Comparison of ENCODE assay signal across 17 cellular contexts in the genomic region with DNA sequence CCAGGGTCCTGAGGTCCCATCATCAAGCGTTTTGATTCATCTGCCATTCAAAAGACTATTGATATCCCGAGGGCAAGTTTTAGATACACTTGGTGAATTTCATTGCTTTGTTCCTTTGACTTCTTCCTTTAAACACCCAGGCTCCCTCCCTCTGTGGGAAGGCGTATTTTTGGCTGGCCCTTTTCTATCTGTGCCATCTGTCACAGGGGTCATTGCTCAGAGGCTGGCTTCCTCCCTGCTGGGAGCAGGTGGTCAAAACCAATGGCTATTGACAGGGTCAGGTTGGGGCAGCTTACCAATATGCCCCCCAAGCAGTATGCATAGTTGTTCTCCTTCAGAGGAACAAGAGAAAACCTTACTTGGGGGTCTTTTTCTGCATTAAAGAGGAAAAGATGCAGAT. TPM values are rescaled to one million over a fixed set of nuclear protein-coding genes. Genes with fewer than 3 reads are reported as not detected.
DNase-seq lines count a peak whose midpoint lies in the region; ATAC-seq, FAIRE-seq and TF ChIP-seq lines count a peak whose summit lies in the region.
"Had no signal": no experiment of that assay in that cellular context is flagged by ENCODE, and none has a peak within 500 bp of the region (broad histone marks: within the 10 kb centered on the region; RNA-seq: fewer than 3 reads in every experiment).

No MANE protein-coding gene starts in this region.

- H3K9me3 Mint-ChIP-seq in glutamatergic neuron (ENCODE audit: unreplicated experiment), result peaks cover 8% of the 10 kb centered on the region
- H3K9me3 Mint-ChIP-seq: CD4-positive, alpha-beta T cell had no signal

- no peaks in the 10 kb centered on the region for H3K9me2 ChIP-seq in SK-N-SH

- H3K9me3 ChIP-seq in SK-N-SH, result no peaks in the 10 kb centered on the region
- no peaks in the 10 kb centered on the region for H3K9me3 ChIP-seq in skeletal muscle satellite cell (replicated peaks; ENCODE audit: low read length)
- no peaks in the 10 kb centered on the region for H3K9me3 ChIP-seq in esophagus muscularis mucosa
- H3K9me3 ChIP-seq in kidney (ENCODE audit: control insufficient read depth in 1 of 2, low read length in 2 of 2), result no peaks in the 10 kb centered on the region
- H3K9me3 ChIP-seq in SJCRH30 (replicated peaks), result no peaks in the 10 kb centered on the region
- H3K9me3 ChIP-seq: Peyer's patch had no signal

- CTCF ChIA-PET in SK-N-SH (lab: Yijun Ruan, JAX), result no interaction called here

- WGBS in SK-N-SH (ENCODE audit: low lambda C conversion rate), result 90% methylated on average over 3 of the region's 3 CpGs
- WGBS in esophagus muscularis mucosa, result 82% methylated on average over 3 of the region's 3 CpGs

- H3K27ac ChIP-seq in SK-N-SH (ENCODE audit: low read depth in 2 of 2, low read length in 1 of 2) (peak overlapping the region in 1 of 2 experiments; percentile 48; a peak in 2 of 4 replicates), esophagus muscularis mucosa (replicated peaks in 1 of 4) (no peak overlapping the region), kidney (ENCODE audit: low read depth in 2 of 2, low read length in 2 of 2) (no peak overlapping the region), SJCRH30 (no peak overlapping the region)
- H3K27ac ChIP-seq: Peyer's patch had no signal

- TF ChIP-seq CTCF in SK-N-SH (IDR thresholded peaks at IDR 0.05), result no peak
- TF ChIP-seq CTCF in glutamatergic neuron (IDR thresholded peaks at IDR 0.05; ENCODE audit: partially characterized antibody, unreplicated experiment), result no peak
- TF ChIP-seq CTCF in esophagus muscularis mucosa (IDR thresholded peaks at IDR 0.05), result no peak
- TF ChIP-seq CTCF in kidney (IDR thresholded peaks at IDR 0.05; ENCODE audit: borderline replicate concordance, extremely low read depth, insufficient read depth), result no peak

- TF ChIP-seq RAD21 in SK-N-SH (IDR thresholded peaks at IDR 0.05; ENCODE audit: low read length), result no peak

- H3K4me3 ChIP-seq in SK-N-SH (ENCODE audit: low read depth in 2 of 2, low read length in 1 of 2), result no peak overlapping the region
- no peak overlapping the region for H3K4me3 ChIP-seq in skeletal muscle satellite cell (ENCODE audit: low read length)
- no peak overlapping the region for H3K4me3 ChIP-seq in esophagus muscularis mucosa
- no peak overlapping the region for H3K4me3 ChIP-seq in kidney (ENCODE audit: low read length in 2 of 2)
- no peak overlapping the region for H3K4me3 ChIP-seq in SJCRH30
- H3K4me3 ChIP-seq: Peyer's patch had no signal

- no peak for TF ChIP-seq POLR2A in esophagus muscularis mucosa (IDR thresholded peaks at IDR 0.05; ENCODE audit: low read depth)

- no peak for FAIRE-seq in kidney (lab: Jason Lieb, UNC)
- FAIRE-seq: H1 had no signal

- H3K27me3 ChIP-seq in SK-N-SH (ENCODE audit: insufficient read depth), result no peaks in the 10 kb centered on the region
- H3K27me3 ChIP-seq in skeletal muscle satellite cell (ENCODE audit: control insufficient read depth, insufficient read depth, low read length), result no peaks in the 10 kb centered on the region
- no peaks in the 10 kb centered on the region for H3K27me3 ChIP-seq in esophagus muscularis mucosa
- peaks cover 3% of the 10 kb centered on the region; the same call in 1 of the 2 replicates for H3K27me3 ChIP-seq in SJCRH30
- H3K27me3 ChIP-seq: Peyer's patch had no signal

- peak overlapping the region; percentile 96 for H3K27ac Mint-ChIP-seq in glutamatergic neuron (ENCODE audit: unreplicated experiment)
- H3K27ac Mint-ChIP-seq: CD4-positive, alpha-beta T cell had no signal

- DNase-seq in SK-N-SH, result no peak
- peak; percentile 74 for DNase-seq in NCI-H146 treated with DMSO at 0.1 percent for 48 hours (lab: John Stamatoyannopoulos, UW; ENCODE audit: unreplicated experiment)
- DNase-seq in glutamatergic neuron, result peak; percentile 25
- no peak for DNase-seq in esophagus muscularis mucosa (ENCODE audit: extremely low spot score)
- DNase-seq in kidney, result no peak
- no peak for DNase-seq in SJCRH30
- DNase-seq: CD4-positive, alpha-beta T cell; DMS79 treated with DMSO at 0.1 percent for 48 hours; GF-D8; Karpas-422; NCI-H2029; NCI-H526 treated with DMSO at 0.1 percent for 48 hours; Peyer's patch; SHP77 had no signal

- peaks cover 34% of the 10 kb centered on the region for H4K20me1 ChIP-seq in SK-N-SH (ENCODE audit: insufficient read depth)

- H3F3A ChIP-seq in SK-N-SH (replicated peaks; ENCODE audit: insufficient read depth), result peaks cover 4% of the 10 kb centered on the region

- H2AFZ ChIP-seq in SK-N-SH (ENCODE audit: low read depth), result no peak overlapping the region

- peak overlapping the region; percentile 56 for H3K4me3 Mint-ChIP-seq in glutamatergic neuron (ENCODE audit: unreplicated experiment)
- H3K4me3 Mint-ChIP-seq: CD4-positive, alpha-beta T cell had no signal

- H3K4me1 Mint-ChIP-seq in glutamatergic neuron (ENCODE audit: low read depth, unreplicated experiment), result peaks cover 57% of the 10 kb centered on the region

- H3K4me1 ChIP-seq in SK-N-SH (ENCODE audit: control insufficient read depth in 1 of 2, insufficient read depth in 2 of 2, low read depth in 1 of 2, low read length in 1 of 2), result peaks cover 0 to 17% of the 10 kb centered on the region in 2 experiments; a peak in 2 of 4 replicates
- H3K4me1 ChIP-seq in skeletal muscle satellite cell (ENCODE audit: control insufficient read depth, insufficient read depth, low read length), result peaks cover 20% of the 10 kb centered on the region
- no peaks in the 10 kb centered on the region for H3K4me1 ChIP-seq in esophagus muscularis mucosa
- H3K4me1 ChIP-seq in kidney (ENCODE audit: control insufficient read depth in 1 of 2, insufficient read depth in 1 of 2, low read depth in 1 of 2, low read length in 2 of 2), result no peaks in the 10 kb centered on the region
- H3K4me1 ChIP-seq in SJCRH30, result no peaks in the 10 kb centered on the region
- H3K4me1 ChIP-seq: Peyer's patch had no signal

- H3K36me3 ChIP-seq in SK-N-SH (replicated peaks in 1 of 2; ENCODE audit: control insufficient read depth in 1 of 2, insufficient read depth in 2 of 2, low read length in 1 of 2) (no peaks in the 10 kb centered on the region), skeletal muscle satellite cell (ENCODE audit: insufficient read depth, low read length) (no peaks in the 10 kb centered on the region), esophagus muscularis mucosa (no peaks in the 10 kb centered on the region), kidney (ENCODE audit: control insufficient read depth in 1 of 2, insufficient read depth in 2 of 2, low read length in 2 of 2) (no peaks in the 10 kb centered on the region), SJCRH30 (no peaks in the 10 kb centered on the region)
- H3K36me3 ChIP-seq: Peyer's patch had no signal

- H3K27me3 Mint-ChIP-seq in glutamatergic neuron (ENCODE audit: unreplicated experiment), result no peaks in the 10 kb centered on the region

- H3K4me2 ChIP-seq in SK-N-SH (peak overlapping the region; percentile 29; the same call in 1 of the 2 replicates), skeletal muscle satellite cell (ENCODE audit: low read length) (peak overlapping the region; percentile 21)

- POLR2A ChIA-PET in SK-N-SH (lab: Yijun Ruan, JAX), result no interaction called here

- no peak overlapping the region for H3K9ac ChIP-seq in SK-N-SH
- no peak overlapping the region for H3K9ac ChIP-seq in skeletal muscle satellite cell (ENCODE audit: low read depth, low read length)
- no peak overlapping the region for H3K9ac ChIP-seq in kidney (ENCODE audit: low read length in 2 of 2)

- no peak for ATAC-seq in SK-N-SH treated with all-trans-retinoic acid at 6 μM for 48 hours

- TF ChIP-seq EP300 in SK-N-SH (IDR thresholded peaks at IDR 0.05; ENCODE audit: borderline replicate concordance in 1 of 2, low read depth in 1 of 2, low read length in 1 of 2), result no peak
- no peak for TF ChIP-seq EP300 in esophagus muscularis mucosa (IDR thresholded peaks at IDR 0.05)

- no peaks in the 10 kb centered on the region for H3K36me3 Mint-ChIP-seq in glutamatergic neuron (ENCODE audit: unreplicated experiment)

- peaks cover 90% of the 10 kb centered on the region for H3K79me2 ChIP-seq in SK-N-SH (ENCODE audit: insufficient read depth)

- intact Hi-C loops in esophagus muscularis mucosa (cut with DNase I) (no loop called here), kidney (cut with DNase I) (no loop called here)

TF ChIP-seq in SK-N-SH, 30 proteins besides CTCF, POLR2A, EP300 and RAD21:
- TF ChIP-seq JUND (IDR thresholded peaks at IDR 0.05) (no peak), ELF1 (IDR thresholded peaks at IDR 0.05) (no peak)
- TF ChIP-seq, protein P1, sequence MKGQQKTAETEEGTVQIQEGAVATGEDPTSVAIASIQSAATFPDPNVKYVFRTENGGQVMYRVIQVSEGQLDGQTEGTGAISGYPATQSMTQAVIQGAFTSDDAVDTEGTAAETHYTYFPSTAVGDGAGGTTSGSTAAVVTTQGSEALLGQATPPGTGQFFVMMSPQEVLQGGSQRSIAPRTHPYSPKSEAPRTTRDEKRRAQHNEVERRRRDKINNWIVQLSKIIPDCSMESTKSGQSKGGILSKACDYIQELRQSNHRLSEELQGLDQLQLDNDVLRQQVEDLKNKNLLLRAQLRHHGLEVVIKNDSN (IDR thresholded peaks at IDR 0.05; ENCODE audit: borderline replicate concordance, low read depth), result no peak

TF ChIP-seq in SK-N-SH treated with all-trans-retinoic acid at 6 μM for 48 hours, 23 proteins besides CTCF, POLR2A, EP300 and RAD21 (continues in another document):
- no peak for TF ChIP-seq TOX (CRISPR knock-in tag; IDR thresholded peaks at IDR 0.05; ENCODE audit: borderline replicate concordance)
- no peak for TF ChIP-seq ZFP30 (CRISPR knock-in tag; IDR thresholded peaks at IDR 0.05)
- no peak for TF ChIP-seq ARNTL (CRISPR knock-in tag; IDR thresholded peaks at IDR 0.05; ENCODE audit: borderline replicate concordance, low read depth)
- TF ChIP-seq RARB (CRISPR knock-in tag; IDR thresholded peaks at IDR 0.05), result no peak

RNA-seq across cellular contexts. Expression of a gene that starts 40.0 kb away (rescaled TPM):
- polyA plus RNA-seq in SK-N-SH (2012; rRNA removed) (7.1 and 9.7 TPM in 2 replicates), kidney (ENCODE audit: insufficient read depth, low read depth, low replicate concordance) (0.34 TPM)
- 3.7 and 4.8 TPM in 2 replicates for polyA plus RNA-seq in SK-N-SH (2012; cell fraction: cytosol; rRNA removed)
- 26.8 and 39.9 TPM in 2 replicates for polyA plus RNA-seq in SK-N-SH (2012; cell fraction: nucleus; rRNA removed)
- total RNA-seq in glutamatergic neuron (ENCODE audit: unreplicated experiment) (47.6 TPM), esophagus muscularis mucosa (under 1 TPM; 0.26 to 0.42 (median 0.31) TPM), kidney (1.4 TPM)
- 2.5 and 6.6 TPM in 2 replicates for total RNA-seq in skeletal muscle satellite cell (2012; rRNA removed)
- total RNA-seq in SJCRH30 (2014; rRNA removed; shearing (Covaris generic)), result 0.33 and 0.67 TPM in 2 replicates

Comparison
In these comparisons a context has a peak if more than half of its experiments do, and no peak if none do; other contexts are left out.
1. DNase-seq: peak in NCI-H146 treated with DMSO at 0.1 percent for 48 hours (single experiment) and glutamatergic neuron (single experiment); none in SK-N-SH (single experiment), esophagus muscularis mucosa (single experiment), kidney (single experiment) and SJCRH30 (0 of 2).
2. RNA of a gene that starts 40.0 kb away (total RNA-seq): 47.6 TPM in glutamatergic neuron (single experiment); 1.4 TPM in kidney (single experiment), 0.33 to 0.67 TPM in SJCRH30 and 0.26 to 0.42 TPM in esophagus muscularis mucosa; every median in the first group is over 10 times any median in the second.